ENCODE assay signal across 1 cellular context in the genomic region with DNA sequence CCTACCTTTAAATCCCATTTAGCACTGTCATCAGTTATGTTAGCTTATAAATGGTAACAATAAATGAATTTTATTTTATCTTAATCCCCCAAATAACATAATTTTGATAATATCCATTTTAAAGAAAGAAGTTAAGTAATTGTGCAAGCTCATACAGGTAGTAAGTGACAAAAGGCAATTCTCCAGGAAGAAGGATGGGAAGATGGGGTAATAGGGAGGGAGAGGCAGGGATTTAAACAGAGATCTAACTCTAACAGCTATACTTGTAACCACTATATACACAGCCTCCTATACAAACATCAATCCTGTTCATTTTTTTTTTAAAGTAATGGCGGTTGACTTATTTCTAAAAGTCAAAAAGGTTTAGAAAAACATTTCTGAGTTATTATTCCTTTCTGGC.
A peak's percentile ranks its signal among the peaks of the same experiment; 100 is the strongest.
TF ChIP-seq lines count a peak whose summit lies in the region.

No MANE protein-coding gene starts in this region.

TF ChIP-seq in K562, 482 proteins besides CTCF, POLR2A, EP300 and RAD21 (continued from another document):
- TF ChIP-seq, protein P1, sequence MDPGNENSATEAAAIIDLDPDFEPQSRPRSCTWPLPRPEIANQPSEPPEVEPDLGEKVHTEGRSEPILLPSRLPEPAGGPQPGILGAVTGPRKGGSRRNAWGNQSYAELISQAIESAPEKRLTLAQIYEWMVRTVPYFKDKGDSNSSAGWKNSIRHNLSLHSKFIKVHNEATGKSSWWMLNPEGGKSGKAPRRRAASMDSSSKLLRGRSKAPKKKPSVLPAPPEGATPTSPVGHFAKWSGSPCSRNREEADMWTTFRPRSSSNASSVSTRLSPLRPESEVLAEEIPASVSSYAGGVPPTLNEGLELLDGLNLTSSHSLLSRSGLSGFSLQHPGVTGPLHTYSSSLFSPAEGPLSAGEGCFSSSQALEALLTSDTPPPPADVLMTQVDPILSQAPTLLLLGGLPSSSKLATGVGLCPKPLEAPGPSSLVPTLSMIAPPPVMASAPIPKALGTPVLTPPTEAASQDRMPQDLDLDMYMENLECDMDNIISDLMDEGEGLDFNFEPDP (CRISPR knock-in tag; IDR thresholded peaks at IDR 0.05) = no peak
- TF ChIP-seq, protein P2, sequence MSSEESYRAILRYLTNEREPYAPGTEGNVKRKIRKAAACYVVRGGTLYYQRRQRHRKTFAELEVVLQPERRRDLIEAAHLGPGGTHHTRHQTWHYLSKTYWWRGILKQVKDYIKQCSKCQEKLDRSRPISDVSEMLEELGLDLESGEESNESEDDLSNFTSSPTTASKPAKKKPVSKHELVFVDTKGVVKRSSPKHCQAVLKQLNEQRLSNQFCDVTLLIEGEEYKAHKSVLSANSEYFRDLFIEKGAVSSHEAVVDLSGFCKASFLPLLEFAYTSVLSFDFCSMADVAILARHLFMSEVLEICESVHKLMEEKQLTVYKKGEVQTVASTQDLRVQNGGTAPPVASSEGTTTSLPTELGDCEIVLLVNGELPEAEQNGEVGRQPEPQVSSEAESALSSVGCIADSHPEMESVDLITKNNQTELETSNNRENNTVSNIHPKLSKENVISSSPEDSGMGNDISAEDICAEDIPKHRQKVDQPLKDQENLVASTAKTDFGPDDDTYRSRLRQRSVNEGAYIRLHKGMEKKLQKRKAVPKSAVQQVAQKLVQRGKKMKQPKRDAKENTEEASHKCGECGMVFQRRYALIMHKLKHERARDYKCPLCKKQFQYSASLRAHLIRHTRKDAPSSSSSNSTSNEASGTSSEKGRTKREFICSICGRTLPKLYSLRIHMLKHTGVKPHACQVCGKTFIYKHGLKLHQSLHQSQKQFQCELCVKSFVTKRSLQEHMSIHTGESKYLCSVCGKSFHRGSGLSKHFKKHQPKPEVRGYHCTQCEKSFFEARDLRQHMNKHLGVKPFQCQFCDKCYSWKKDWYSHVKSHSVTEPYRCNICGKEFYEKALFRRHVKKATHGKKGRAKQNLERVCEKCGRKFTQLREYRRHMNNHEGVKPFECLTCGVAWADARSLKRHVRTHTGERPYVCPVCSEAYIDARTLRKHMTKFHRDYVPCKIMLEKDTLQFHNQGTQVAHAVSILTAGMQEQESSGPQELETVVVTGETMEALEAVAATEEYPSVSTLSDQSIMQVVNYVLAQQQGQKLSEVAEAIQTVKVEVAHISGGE (CRISPR knock-in tag; IDR thresholded peaks at IDR 0.05) = no peak
- TF ChIP-seq C11orf30 (IDR thresholded peaks at IDR 0.05; ENCODE audit: low read depth) = peak; percentile 36; the same call in 1 of the 2 replicates
- no peak for TF ChIP-seq ETV1 (tag; conservative IDR thresholded peaks at IDR 0.05; ENCODE audit: low read depth)
- TF ChIP-seq ZFP30 (CRISPR knock-in tag; IDR thresholded peaks at IDR 0.05; ENCODE audit: borderline replicate concordance) = no peak
- TF ChIP-seq, protein P3, sequence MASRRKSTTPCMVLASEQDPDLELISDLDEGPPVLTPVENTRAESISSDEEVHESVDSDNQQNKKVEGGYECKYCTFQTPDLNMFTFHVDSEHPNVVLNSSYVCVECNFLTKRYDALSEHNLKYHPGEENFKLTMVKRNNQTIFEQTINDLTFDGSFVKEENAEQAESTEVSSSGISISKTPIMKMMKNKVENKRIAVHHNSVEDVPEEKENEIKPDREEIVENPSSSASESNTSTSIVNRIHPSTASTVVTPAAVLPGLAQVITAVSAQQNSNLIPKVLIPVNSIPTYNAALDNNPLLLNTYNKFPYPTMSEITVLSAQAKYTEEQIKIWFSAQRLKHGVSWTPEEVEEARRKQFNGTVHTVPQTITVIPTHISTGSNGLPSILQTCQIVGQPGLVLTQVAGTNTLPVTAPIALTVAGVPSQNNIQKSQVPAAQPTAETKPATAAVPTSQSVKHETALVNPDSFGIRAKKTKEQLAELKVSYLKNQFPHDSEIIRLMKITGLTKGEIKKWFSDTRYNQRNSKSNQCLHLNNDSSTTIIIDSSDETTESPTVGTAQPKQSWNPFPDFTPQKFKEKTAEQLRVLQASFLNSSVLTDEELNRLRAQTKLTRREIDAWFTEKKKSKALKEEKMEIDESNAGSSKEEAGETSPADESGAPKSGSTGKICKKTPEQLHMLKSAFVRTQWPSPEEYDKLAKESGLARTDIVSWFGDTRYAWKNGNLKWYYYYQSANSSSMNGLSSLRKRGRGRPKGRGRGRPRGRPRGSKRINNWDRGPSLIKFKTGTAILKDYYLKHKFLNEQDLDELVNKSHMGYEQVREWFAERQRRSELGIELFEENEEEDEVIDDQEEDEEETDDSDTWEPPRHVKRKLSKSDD (conservative IDR thresholded peaks at IDR 0.05; ENCODE audit: low read length) = no peak
